ENCODE assay signal across 13 cellular contexts in the genomic region with DNA sequence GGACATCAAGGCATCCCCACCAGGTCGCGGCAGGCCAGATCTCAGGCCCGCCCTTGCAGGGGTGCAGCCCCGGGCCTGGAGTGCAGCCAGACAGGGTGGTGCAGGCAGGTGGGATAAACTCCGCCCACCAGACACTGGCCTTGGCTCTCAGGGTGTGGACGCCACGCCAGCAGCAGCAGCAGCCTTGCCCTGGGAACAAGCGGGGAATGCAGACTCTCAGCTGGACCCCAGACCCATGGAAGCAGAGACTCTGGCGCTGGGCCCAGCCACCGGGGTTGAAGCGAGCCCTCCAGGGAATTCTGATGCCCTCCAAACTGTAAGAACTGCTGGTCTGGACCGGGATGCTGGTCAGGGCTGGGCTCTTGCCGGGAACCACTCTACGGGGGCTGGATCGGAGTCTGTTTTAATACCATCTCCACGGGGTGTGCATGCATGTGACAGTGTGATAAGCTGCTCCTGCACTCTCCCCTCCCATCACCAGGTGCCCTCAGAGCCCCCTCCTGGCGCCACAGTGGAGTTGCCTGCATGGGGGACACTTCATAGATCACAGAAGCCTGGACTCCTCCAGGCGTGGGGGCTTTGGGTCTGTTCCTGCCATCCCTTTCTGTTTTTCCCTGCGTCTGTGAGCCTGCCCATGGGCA.
DNase-seq lines count a peak whose midpoint lies in the region; ATAC-seq and TF ChIP-seq lines count a peak whose summit lies in the region.
"Had no signal": no experiment of that assay in that cellular context is flagged by ENCODE, and none has a peak within 500 bp of the region (broad histone marks: within the 10 kb centered on the region; RNA-seq: fewer than 3 reads in every experiment).

No MANE protein-coding gene starts in this region.

- peak in 3 of 5 donors; percentile 15 to 40 (median 20) for DNase-seq in heart left ventricle
- no peak for DNase-seq in cardiac septum (ENCODE audit: low spot score)
- peak; percentile 80 for DNase-seq in SK-N-SH
- peak; percentile 62 for DNase-seq in iPS-NIHi11 (ENCODE audit: low spot score)
- DNase-seq in aorta = peak; percentile 28 to 67
- DNase-seq in stimulated activated CD4-positive, alpha-beta T cell treated with anti-CD3 and anti-CD28 coated beads, Interleukin-4, amount 100 ng/mL, for 4 hours = no peak
- no peak for DNase-seq in posterior vena cava (ENCODE audit: low spot score)
- DNase-seq: activated CD8-positive, alpha-beta memory T cell treated with anti-CD3 and anti-CD28 coated beads, Interleukin-2, amount 10 ng/mL, durations not matched to agents 7 days and 5 days; activated naive CD4-positive, alpha-beta T cell treated with anti-CD3 and anti-CD28 coated beads, Interleukin-2, amount 50 U/mL, for 16 hours; NCI-H2107; stimulated activated CD4-positive, alpha-beta T cell treated with anti-CD3 and anti-CD28 coated beads, Interleukin-2, amount 100 ng/mL, for 48 hours; stimulated activated naive CD4-positive, alpha-beta T cell treated with Interleukin-2 at 50 U/mL for 16 hours had no signal

- WGBS in heart left ventricle, 4 donors = 50 to 56% (median 53%) methylated on average over 14 to 19 of the region's 19 CpGs
- WGBS in SK-N-SH (ENCODE audit: low lambda C conversion rate) = 16% methylated on average over 3 of the region's 19 CpGs
- WGBS in aorta, 2 donors = 59 to 63% methylated on average over 17 to 19 of the region's 19 CpGs

- TF ChIP-seq RAD21 in SK-N-SH (IDR thresholded peaks at IDR 0.05; ENCODE audit: low read length) = peak; percentile 43

- H3K36me3 ChIP-seq in heart left ventricle (no peaks in the 10 kb centered on the region), SK-N-SH (replicated peaks in 1 of 2; ENCODE audit: control insufficient read depth in 1 of 2, insufficient read depth in 2 of 2, low read length in 1 of 2) (no peaks in the 10 kb centered on the region), aorta (ENCODE audit: control insufficient read depth in 1 of 2, insufficient read depth in 2 of 2, low read length in 1 of 2) (no peaks in the 10 kb centered on the region)

- POLR2A ChIA-PET in SK-N-SH (lab: Yijun Ruan, JAX) = no interaction called here

- no peak overlapping the region for H3K4me2 ChIP-seq in SK-N-SH

- no peaks in the 10 kb centered on the region for H4K20me1 ChIP-seq in SK-N-SH (ENCODE audit: insufficient read depth)

- no peaks in the 10 kb centered on the region for H3K9me2 ChIP-seq in SK-N-SH

- no peaks in the 10 kb centered on the region for H3F3A ChIP-seq in SK-N-SH (replicated peaks; ENCODE audit: insufficient read depth)

- H3K4me1 ChIP-seq in heart left ventricle (no peaks in the 10 kb centered on the region), SK-N-SH (ENCODE audit: control insufficient read depth in 1 of 2, insufficient read depth in 2 of 2, low read depth in 1 of 2, low read length in 1 of 2) (peaks cover 0 to 15% of the 10 kb centered on the region in 2 experiments; a peak in 1 of 4 replicates), aorta (ENCODE audit: control insufficient read depth in 1 of 2, insufficient read depth in 2 of 2, low read length in 2 of 2) (no peaks in the 10 kb centered on the region)

- peaks cover 0 to 16% (median 0%) of the 10 kb centered on the region in 9 donors for H3K27me3 ChIP-seq in heart left ventricle
- no peaks in the 10 kb centered on the region for H3K27me3 ChIP-seq in SK-N-SH (ENCODE audit: insufficient read depth)
- no peaks in the 10 kb centered on the region for H3K27me3 ChIP-seq in aorta (ENCODE audit: control insufficient read depth in 1 of 2, insufficient read depth in 2 of 2, low read length in 1 of 2)

- TF ChIP-seq CTCF in heart left ventricle (IDR thresholded peaks at IDR 0.05) (no peak), SK-N-SH (IDR thresholded peaks at IDR 0.05) (peak; percentile 20; the same call in 1 of the 2 replicates)

- H3K9ac ChIP-seq in SK-N-SH = no peak overlapping the region

- intact Hi-C loops in heart left ventricle (cut with DNase I) = no loop called here
- intact Hi-C loops in cardiac septum (cut with DNase I) = no loop called here
- intact Hi-C loops in aorta (cut with DNase I) = no loop called here
- intact Hi-C loops in posterior vena cava (cut with DNase I) = no loop called here

- no peak overlapping the region for H3K4me3 ChIP-seq in heart left ventricle
- no peak overlapping the region for H3K4me3 ChIP-seq in SK-N-SH (ENCODE audit: low read depth in 2 of 2, low read length in 1 of 2)
- H3K4me3 ChIP-seq in aorta (ENCODE audit: low read length in 2 of 2) = no peak overlapping the region

- no peak for TF ChIP-seq EP300 in SK-N-SH (IDR thresholded peaks at IDR 0.05; ENCODE audit: borderline replicate concordance in 1 of 2, low read depth in 1 of 2, low read length in 1 of 2)

- no peaks in the 10 kb centered on the region for H3K9me3 ChIP-seq in heart left ventricle
- no peaks in the 10 kb centered on the region for H3K9me3 ChIP-seq in SK-N-SH
- H3K9me3 ChIP-seq in aorta (ENCODE audit: control insufficient read depth, low read length) = no peaks in the 10 kb centered on the region

- no peak for ATAC-seq in heart left ventricle
- ATAC-seq in aorta (ENCODE audit: low FRiP score) = no peak
- no peak for ATAC-seq in GM21717 (IDR thresholded peaks at IDR 0.05; ENCODE audit: unreplicated experiment)
- ATAC-seq: activated CD8-positive, alpha-beta memory T cell treated with anti-CD3 and anti-CD28 coated beads, Interleukin-2, amount 10 ng/mL, durations not matched to agents 7 days and 5 days had no signal

- TF ChIP-seq POLR2A in heart left ventricle (IDR thresholded peaks at IDR 0.05) = no peak

- no peaks in the 10 kb centered on the region for H3K79me2 ChIP-seq in SK-N-SH (ENCODE audit: insufficient read depth)

- no peak overlapping the region for H2AFZ ChIP-seq in SK-N-SH (ENCODE audit: low read depth)

- H3K27ac ChIP-seq in heart left ventricle (no peak overlapping the region), SK-N-SH (ENCODE audit: low read depth in 2 of 2, low read length in 1 of 2) (no peak overlapping the region), aorta (ENCODE audit: low read depth in 1 of 2, low read length in 2 of 2) (no peak overlapping the region)

- CTCF ChIA-PET in SK-N-SH (lab: Yijun Ruan, JAX) = interaction anchor here (0.6 to 3.9 kb wide), 9 partner anchors 9 to 38 kb away, joined by 3 to 18 read pairs (median 3); no protein-coding TSS in a partner anchor

TF ChIP-seq in SK-N-SH, 30 proteins besides CTCF, POLR2A, EP300 and RAD21 (continues in another document):
- TF ChIP-seq POLR2AphosphoS5 (IDR thresholded peaks at IDR 0.05; ENCODE audit: low read depth, low read length) = no peak
- TF ChIP-seq TCF12 (IDR thresholded peaks at IDR 0.05) = no peak
- TF ChIP-seq, protein P1, sequence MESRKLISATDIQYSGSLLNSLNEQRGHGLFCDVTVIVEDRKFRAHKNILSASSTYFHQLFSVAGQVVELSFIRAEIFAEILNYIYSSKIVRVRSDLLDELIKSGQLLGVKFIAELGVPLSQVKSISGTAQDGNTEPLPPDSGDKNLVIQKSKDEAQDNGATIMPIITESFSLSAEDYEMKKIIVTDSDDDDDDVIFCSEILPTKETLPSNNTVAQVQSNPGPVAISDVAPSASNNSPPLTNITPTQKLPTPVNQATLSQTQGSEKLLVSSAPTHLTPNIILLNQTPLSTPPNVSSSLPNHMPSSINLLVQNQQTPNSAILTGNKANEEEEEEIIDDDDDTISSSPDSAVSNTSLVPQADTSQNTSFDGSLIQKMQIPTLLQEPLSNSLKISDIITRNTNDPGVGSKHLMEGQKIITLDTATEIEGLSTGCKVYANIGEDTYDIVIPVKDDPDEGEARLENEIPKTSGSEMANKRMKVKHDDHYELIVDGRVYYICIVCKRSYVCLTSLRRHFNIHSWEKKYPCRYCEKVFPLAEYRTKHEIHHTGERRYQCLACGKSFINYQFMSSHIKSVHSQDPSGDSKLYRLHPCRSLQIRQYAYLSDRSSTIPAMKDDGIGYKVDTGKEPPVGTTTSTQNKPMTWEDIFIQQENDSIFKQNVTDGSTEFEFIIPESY (IDR thresholded peaks at IDR 0.05; ENCODE audit: borderline replicate concordance, low read depth) = no peak
- TF ChIP-seq, protein P2, sequence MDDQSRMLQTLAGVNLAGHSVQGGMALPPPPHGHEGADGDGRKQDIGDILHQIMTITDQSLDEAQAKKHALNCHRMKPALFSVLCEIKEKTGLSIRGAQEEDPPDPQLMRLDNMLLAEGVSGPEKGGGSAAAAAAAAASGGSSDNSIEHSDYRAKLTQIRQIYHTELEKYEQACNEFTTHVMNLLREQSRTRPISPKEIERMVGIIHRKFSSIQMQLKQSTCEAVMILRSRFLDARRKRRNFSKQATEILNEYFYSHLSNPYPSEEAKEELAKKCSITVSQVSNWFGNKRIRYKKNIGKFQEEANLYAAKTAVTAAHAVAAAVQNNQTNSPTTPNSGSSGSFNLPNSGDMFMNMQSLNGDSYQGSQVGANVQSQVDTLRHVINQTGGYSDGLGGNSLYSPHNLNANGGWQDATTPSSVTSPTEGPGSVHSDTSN (IDR thresholded peaks at IDR 0.05) = no peak
- no peak for TF ChIP-seq RXRA (IDR thresholded peaks at IDR 0.05; ENCODE audit: borderline replicate concordance, low read depth)
- no peak for TF ChIP-seq RFX5 (IDR thresholded peaks at IDR 0.05; ENCODE audit: low read length)
- TF ChIP-seq, protein P3, sequence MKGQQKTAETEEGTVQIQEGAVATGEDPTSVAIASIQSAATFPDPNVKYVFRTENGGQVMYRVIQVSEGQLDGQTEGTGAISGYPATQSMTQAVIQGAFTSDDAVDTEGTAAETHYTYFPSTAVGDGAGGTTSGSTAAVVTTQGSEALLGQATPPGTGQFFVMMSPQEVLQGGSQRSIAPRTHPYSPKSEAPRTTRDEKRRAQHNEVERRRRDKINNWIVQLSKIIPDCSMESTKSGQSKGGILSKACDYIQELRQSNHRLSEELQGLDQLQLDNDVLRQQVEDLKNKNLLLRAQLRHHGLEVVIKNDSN (IDR thresholded peaks at IDR 0.05; ENCODE audit: borderline replicate concordance, low read depth) = no peak

Comparison
In these comparisons a context has a peak if more than half of its experiments do, and no peak if none do; other contexts are left out.
1. DNase-seq: peak in heart left ventricle (3 of 5), SK-N-SH (single experiment), iPS-NIHi11 (single experiment) and aorta (2 of 2); none in cardiac septum (single experiment), stimulated activated CD4-positive, alpha-beta T cell treated with anti-CD3 and anti-CD28 coated beads, Interleukin-4, amount 100 ng/mL, for 4 hours (0 of 2) and posterior vena cava (single experiment).